Comparison of ENCODE assay signal across 19 cellular contexts in the genomic region with DNA sequence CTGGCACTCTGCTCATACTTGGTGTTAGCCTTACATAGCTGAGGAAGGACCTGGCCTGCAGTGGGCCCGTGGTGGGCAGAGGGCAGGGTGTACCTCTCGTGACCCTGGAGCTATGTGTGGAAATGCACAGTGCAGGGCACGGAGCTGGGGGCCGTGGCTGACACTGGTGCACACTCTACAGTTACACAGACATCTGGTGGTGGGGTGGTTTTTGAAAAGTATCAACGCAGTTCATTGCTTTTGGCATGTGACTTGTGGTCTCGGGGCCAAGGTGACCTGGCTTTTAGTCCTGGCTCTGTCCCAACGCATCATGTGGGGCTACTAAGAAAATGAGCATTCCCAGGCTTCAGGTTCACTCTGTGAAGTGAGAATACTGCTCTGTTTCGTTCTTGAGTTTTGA.
DNase-seq lines count a peak whose midpoint lies in the region; ATAC-seq and TF ChIP-seq lines count a peak whose summit lies in the region.
"Had no signal": no experiment of that assay in that cellular context is flagged by ENCODE, and none has a peak within 500 bp of the region (broad histone marks: within the 10 kb centered on the region; RNA-seq: fewer than 3 reads in every experiment).

No MANE protein-coding gene starts in this region.

- peak; percentile 43 to 45 for ATAC-seq in right cardiac atrium
- ATAC-seq in GM21737 (IDR thresholded peaks at IDR 0.05; ENCODE audit: unreplicated experiment), result no peak
- ATAC-seq in HG02571 (IDR thresholded peaks at IDR 0.05; ENCODE audit: unreplicated experiment), result no peak
- ATAC-seq: GM23338, HepG2 had no signal

- no peaks in the 10 kb centered on the region for H3K9me3 ChIP-seq in right cardiac atrium (ENCODE audit: control insufficient read depth, low read length)
- H3K9me3 ChIP-seq: testis had no signal

- H3K4me3 ChIP-seq in right cardiac atrium (ENCODE audit: low read length), result no peak overlapping the region
- H3K4me3 ChIP-seq in choroid plexus epithelial cell (ENCODE audit: low read depth, low read length), result no peak overlapping the region
- H3K4me3 ChIP-seq: GM23338, lung, testis had no signal

- no peaks in the 10 kb centered on the region for H3K27me3 ChIP-seq in right cardiac atrium (ENCODE audit: control insufficient read depth, insufficient read depth)
- H3K27me3 ChIP-seq: testis had no signal

- H3K4me1 ChIP-seq in right cardiac atrium (ENCODE audit: control insufficient read depth, insufficient read depth, low read length), result peaks cover 3% of the 10 kb centered on the region
- H3K4me1 ChIP-seq: testis had no signal

- intact Hi-C loops in right cardiac atrium (cut with DNase I), result no loop called here
- intact Hi-C loops in cardiac septum (cut with DNase I), result no loop called here

- peak in 1 of 3 donors; percentile 37 for DNase-seq in right cardiac atrium
- no peak for DNase-seq in cardiac septum (ENCODE audit: low spot score)
- peak; percentile 74 for DNase-seq in choroid plexus epithelial cell (ENCODE audit: low read depth)
- peak; percentile 31 for DNase-seq in myocyte (ENCODE audit: low read depth)
- no peak for DNase-seq in SW 1271 (lab: John Stamatoyannopoulos, UW)
- DNase-seq in HuH-7.5 (ENCODE audit: low spot score), result no peak
- DNase-seq: activated CD4-positive, CD25-positive, alpha-beta regulatory T cell; activated CD8-positive, alpha-beta memory T cell treated with anti-CD3 and anti-CD28 coated beads for 24 hours; activated naive CD8-positive, alpha-beta T cell treated with anti-CD3 and anti-CD28 coated beads, Interleukin-2, amount 10 ng/mL, durations not matched to agents 7 days and 5 days; DMS 273 treated with DMSO at 0.1 percent for 48 hours; erythroblast; naive B cell; SHP77; testis had no signal

- 40% methylated on average over 8 of the region's 8 CpGs for WGBS in right cardiac atrium

- no peak overlapping the region for H3K27ac ChIP-seq in right cardiac atrium (ENCODE audit: low read length)
- H3K27ac ChIP-seq: testis had no signal

- no peak for TF ChIP-seq CTCF in choroid plexus epithelial cell (conservative IDR thresholded peaks at IDR 0.05; ENCODE audit: low read depth, low read length)

Comparison
In these comparisons a context has a peak if more than half of its experiments do, and no peak if none do; other contexts are left out.
1. ATAC-seq: peak in right cardiac atrium (2 of 2); none in GM21737 (single experiment) and HG02571 (single experiment).
2. DNase-seq: peak in choroid plexus epithelial cell (single experiment) and myocyte (single experiment); none in cardiac septum (single experiment), SW 1271 (0 of 2) and HuH-7.5 (single experiment).